ENCODE assay signal across 8 cellular contexts in genomic region chr22:24525416-24526037, GRCh38. TPM values are rescaled to one million over a fixed set of nuclear protein-coding genes. Genes with fewer than 3 reads are reported as not detected.
DNase-seq lines count a peak whose midpoint lies in the region; ATAC-seq and TF ChIP-seq lines count a peak whose summit lies in the region.

No MANE protein-coding gene starts in this region.

- H3K4me3 ChIP-seq in Loucy (ENCODE audit: low read length, poor library complexity, severe bottlenecking) = no peak overlapping the region

- peak; percentile 73 for ATAC-seq in GM21717 (IDR thresholded peaks at IDR 0.05; ENCODE audit: unreplicated experiment)
- peak; percentile 91 to 96 for ATAC-seq in activated naive CD4-positive, alpha-beta T cell treated with anti-CD3 and anti-CD28 coated beads, Interleukin-2, amount 50 U/mL, for 72 hours

- no peaks in the 10 kb centered on the region for H4K20me1 ChIP-seq in Loucy (ENCODE audit: insufficient read depth, low read length, poor library complexity, severe bottlenecking)

- H3F3A ChIP-seq in Loucy (ENCODE audit: low read depth) = no peaks in the 10 kb centered on the region

- H3K27ac Mint-ChIP-seq in activated naive CD4-positive, alpha-beta T cell treated with anti-CD3 and anti-CD28 coated beads, Interleukin-2, amount 50 U/mL, for 72 hours = peak overlapping the region in 1 of 2 donors; percentile 67

- H2AFZ ChIP-seq in Loucy (ENCODE audit: low read length) = no peak overlapping the region

- H3K9me2 ChIP-seq in Loucy (replicated peaks; ENCODE audit: low read depth, low read length) = no peaks in the 10 kb centered on the region

- H3K9me3 Mint-ChIP-seq in activated naive CD4-positive, alpha-beta T cell treated with anti-CD3 and anti-CD28 coated beads, Interleukin-2, amount 50 U/mL, for 72 hours = no peaks in the 10 kb centered on the region

- no peaks in the 10 kb centered on the region for H3K27me3 ChIP-seq in Loucy (ENCODE audit: insufficient read depth, low read length, poor library complexity, severe bottlenecking)

- H3K79me2 ChIP-seq in Loucy (ENCODE audit: insufficient read depth, low read length) = no peaks in the 10 kb centered on the region

- H3K9ac ChIP-seq in Loucy (ENCODE audit: low read depth, low read length, poor library complexity, severe bottlenecking) = no peak overlapping the region

- no peaks in the 10 kb centered on the region for H3K9me3 ChIP-seq in Loucy (ENCODE audit: insufficient read depth, low read depth, low read length)

- peaks cover 14% of the 10 kb centered on the region for H3K4me1 ChIP-seq in Loucy (ENCODE audit: insufficient read depth, low read length, poor library complexity, severe bottlenecking)

- intact Hi-C loops in cardiac septum (cut with DNase I) = loop anchor here (2.0 to 5.0 kb wide), 3 partner anchors 21 to 203 kb away; no protein-coding TSS in a partner anchor

- DNase-seq in D341Med (ENCODE audit: low spot score) (peak; percentile 79), SKM-1 treated with dmso at 0.1 percent for 144 hours (lab: John Stamatoyannopoulos, UW; ENCODE audit: unreplicated experiment) (peak; percentile 81), cardiac septum (ENCODE audit: low spot score) (peak; percentile 90), retina (peak; percentile 70), mesenteric fat pad (ENCODE audit: low spot score) (no peak)
- DNase-seq in activated naive CD4-positive, alpha-beta T cell treated with anti-CD3 and anti-CD28 coated beads, Interleukin-2, amount 50 U/mL, for 72 hours (ENCODE audit: low spot score in 2 of 2) = peak; percentile 78 to 85

- peak; percentile 92 for TF ChIP-seq CTCF in Loucy (conservative IDR thresholded peaks at IDR 0.05; ENCODE audit: low read length)

- H3K36me3 ChIP-seq in Loucy (ENCODE audit: insufficient read depth, low read length) = no peaks in the 10 kb centered on the region

- H3K4me2 ChIP-seq in Loucy (ENCODE audit: low read depth, low read length, poor library complexity, severe bottlenecking) = no peak overlapping the region

- no peaks in the 10 kb centered on the region for H3K36me3 Mint-ChIP-seq in activated naive CD4-positive, alpha-beta T cell treated with anti-CD3 and anti-CD28 coated beads, Interleukin-2, amount 50 U/mL, for 72 hours

RNA-seq across cellular contexts. Expression of gene GUCD1, which starts 29.4 kb away (rescaled TPM):
- total RNA-seq in activated naive CD4-positive, alpha-beta T cell treated with anti-CD3 and anti-CD28 coated beads, Interleukin-2, amount 50 U/mL, for 72 hours = 100 to 1,000 TPM; 106 to 137 TPM
- 97.4 TPM for total RNA-seq in cardiac septum
- 130 TPM for total RNA-seq in mesenteric fat pad

RNA-seq across cellular contexts. Expression of gene SNRPD3, which starts 30.3 kb away (rescaled TPM):
- 100 to 1,000 TPM; 115 to 138 TPM for total RNA-seq in activated naive CD4-positive, alpha-beta T cell treated with anti-CD3 and anti-CD28 coated beads, Interleukin-2, amount 50 U/mL, for 72 hours
- total RNA-seq in cardiac septum (62.9 TPM), mesenteric fat pad (51.5 TPM)

RNA-seq across cellular contexts. Expression of gene UPB1, which starts 30.4 kb away (rescaled TPM):
- under 1 TPM; 0.23 to 0.57 TPM for total RNA-seq in activated naive CD4-positive, alpha-beta T cell treated with anti-CD3 and anti-CD28 coated beads, Interleukin-2, amount 50 U/mL, for 72 hours
- total RNA-seq in cardiac septum (0.67 TPM), mesenteric fat pad (0.32 TPM)
